ENCODE assay signal across 28 cellular contexts in the genomic region with DNA sequence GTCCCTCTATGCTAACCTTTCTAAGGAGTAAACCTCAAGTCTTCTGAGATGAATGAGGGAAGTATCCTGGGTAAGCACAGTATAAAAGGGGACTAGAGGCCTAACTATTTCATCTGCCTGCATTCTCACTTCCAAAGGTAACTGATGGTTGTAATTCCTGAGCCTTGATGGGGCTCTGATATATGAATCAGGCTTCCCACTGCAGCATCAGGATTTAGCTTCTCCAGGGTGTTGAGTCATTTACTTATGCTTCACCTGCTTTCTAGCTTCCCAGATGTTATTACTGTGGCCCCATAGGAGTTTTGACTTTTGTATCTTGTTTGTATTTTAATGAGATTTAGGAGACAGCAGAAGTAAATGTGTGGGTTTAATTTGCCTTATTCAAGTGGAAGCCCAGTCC.
DNase-seq lines count a peak whose midpoint lies in the region; ATAC-seq, FAIRE-seq and TF ChIP-seq lines count a peak whose summit lies in the region.
"Had no signal": no experiment of that assay in that cellular context is flagged by ENCODE, and none has a peak within 500 bp of the region (broad histone marks: within the 10 kb centered on the region; RNA-seq: fewer than 3 reads in every experiment).

No MANE protein-coding gene starts in this region.

- no peaks in the 10 kb centered on the region for H4K20me1 ChIP-seq in keratinocyte (ENCODE audit: control insufficient read depth, extremely low read depth, insufficient read depth, low read length)
- H4K20me1 ChIP-seq: BLaER1 had no signal

- H3K27ac ChIP-seq in keratinocyte (ENCODE audit: control insufficient read depth, insufficient read depth, low read length) (no peak overlapping the region), mesenchymal stem cell (ENCODE audit: low read length, poor library complexity, severe bottlenecking) (no peak overlapping the region), endodermal cell (ENCODE audit: low read depth, low read length) (no peak overlapping the region), aorta (ENCODE audit: low read depth in 1 of 2, low read length in 2 of 2) (no peak overlapping the region)
- H3K27ac ChIP-seq: BLaER1 had no signal

- no peaks in the 10 kb centered on the region for H3K27me3 ChIP-seq in keratinocyte (ENCODE audit: control insufficient read depth, extremely low read depth, insufficient read depth, low read length)
- H3K27me3 ChIP-seq in mesenchymal stem cell (ENCODE audit: control insufficient read depth in 1 of 2, insufficient read depth in 1 of 2, low read length in 2 of 2): no peaks in the 10 kb centered on the region
- no peaks in the 10 kb centered on the region for H3K27me3 ChIP-seq in endodermal cell (ENCODE audit: control insufficient read depth, insufficient read depth, low read length, poor library complexity, severe bottlenecking)
- peaks cover 0 to 1% of the 10 kb centered on the region in 2 donors for H3K27me3 ChIP-seq in aorta (ENCODE audit: control insufficient read depth in 1 of 2, insufficient read depth in 2 of 2, low read length in 1 of 2)
- H3K27me3 ChIP-seq: BE2C, BLaER1 had no signal

- dilution Hi-C loops in keratinocyte (cut with MboI; ENCODE audit: extremely low pct_ligation_motif_present, low sequenced_read_pairs): no loop called here

- no peak overlapping the region for H3K4me3 Mint-ChIP-seq in endodermal cell
- H3K4me3 Mint-ChIP-seq: CD14-positive monocyte; CD4-positive, alpha-beta memory T cell; CD4-positive, CD25-positive, alpha-beta regulatory T cell; CD8-positive, alpha-beta memory T cell had no signal

- H3K9me1 ChIP-seq in keratinocyte (ENCODE audit: control insufficient read depth, extremely low read depth, insufficient read depth, low read length): no peaks in the 10 kb centered on the region

- H4K8ac ChIP-seq in mesenchymal stem cell (ENCODE audit: low read length): no peak overlapping the region

- no peak overlapping the region for H2BK15ac ChIP-seq in mesenchymal stem cell (ENCODE audit: low read depth, poor library complexity, severe bottlenecking)

- no peaks in the 10 kb centered on the region for H3K36me3 Mint-ChIP-seq in endodermal cell (ENCODE audit: low read depth)
- H3K36me3 Mint-ChIP-seq: CD14-positive monocyte; CD4-positive, CD25-positive, alpha-beta regulatory T cell; CD8-positive, alpha-beta memory T cell had no signal

- H3K36me3 ChIP-seq in keratinocyte (ENCODE audit: control insufficient read depth in 2 of 2, extremely low read depth in 1 of 2, insufficient read depth in 2 of 2, low read length in 2 of 2) (no peaks in the 10 kb centered on the region), mesenchymal stem cell (ENCODE audit: control insufficient read depth in 1 of 2, insufficient read depth in 2 of 2, low read depth in 1 of 2, low read length in 2 of 2) (no peaks in the 10 kb centered on the region), endodermal cell (ENCODE audit: control insufficient read depth, insufficient read depth, low read length) (no peaks in the 10 kb centered on the region), aorta (ENCODE audit: control insufficient read depth in 1 of 2, insufficient read depth in 2 of 2, low read length in 1 of 2) (peaks cover 0 to 1% of the 10 kb centered on the region in 2 donors)
- H3K36me3 ChIP-seq: BE2C, BLaER1 had no signal

- no peak overlapping the region for H3K4me2 ChIP-seq in keratinocyte (ENCODE audit: control insufficient read depth, extremely low read depth, insufficient read depth, low read depth, low read length)
- H3K4me2 ChIP-seq in mesenchymal stem cell (ENCODE audit: low read length, poor library complexity, severe bottlenecking): no peak overlapping the region
- H3K4me2 ChIP-seq: BLaER1 had no signal

- no peak overlapping the region for H2BK12ac ChIP-seq in mesenchymal stem cell (ENCODE audit: low read length in 2 of 2)

- H3K18ac ChIP-seq in mesenchymal stem cell (ENCODE audit: low read depth in 1 of 2, low read length in 2 of 2): no peak overlapping the region

- peak overlapping the region; percentile 76 for H2AK5ac ChIP-seq in mesenchymal stem cell (ENCODE audit: low read length, severe bottlenecking)

- peak; percentile 43 for DNase-seq in epithelial cell of esophagus (ENCODE audit: low read depth)
- no peak for DNase-seq in keratinocyte (ENCODE audit: low read depth, low spot score)
- DNase-seq in mesenchymal stem cell: no peak
- DNase-seq in endodermal cell: no peak
- DNase-seq in aorta: no peak
- DNase-seq: 8988T; ACHN; BE2C; C1 segment of cervical spinal cord; CD4-positive, alpha-beta memory T cell; CD4-positive, CD25-positive, alpha-beta regulatory T cell; CD8-positive, alpha-beta memory T cell; COR-L47; DMS 273 treated with DMSO at 0.1 percent for 48 hours; DMS153; DMS53; DMS79; DND-41; EL; GDM1 had no signal

- H3K9me3 ChIP-seq in keratinocyte (ENCODE audit: control insufficient read depth, low read depth, low read length): no peaks in the 10 kb centered on the region
- peaks cover 17% of the 10 kb centered on the region for H3K9me3 ChIP-seq in mesenchymal stem cell (ENCODE audit: control insufficient read depth, low read length)
- H3K9me3 ChIP-seq in endodermal cell (ENCODE audit: control insufficient read depth, low read length): no peaks in the 10 kb centered on the region
- H3K9me3 ChIP-seq in aorta (ENCODE audit: control insufficient read depth, low read length): peaks cover 2% of the 10 kb centered on the region
- H3K9me3 ChIP-seq: BE2C, BLaER1 had no signal

- no peaks in the 10 kb centered on the region for H3K4me1 Mint-ChIP-seq in endodermal cell
- H3K4me1 Mint-ChIP-seq: CD14-positive monocyte; CD4-positive, alpha-beta memory T cell; CD4-positive, CD25-positive, alpha-beta regulatory T cell; CD8-positive, alpha-beta memory T cell had no signal

- TF ChIP-seq CTCF in epithelial cell of esophagus (IDR thresholded peaks at IDR 0.05; ENCODE audit: insufficient read depth, low read depth, low read length, missing control alignments) (no peak), keratinocyte (optimal IDR thresholded peaks at IDR 0.05 in 1 of 3, IDR thresholded peaks at IDR 0.05 in 1 of 3, conservative IDR thresholded peaks at IDR 0.05 in 1 of 3; ENCODE audit: extremely low read depth in 1 of 3, insufficient read depth in 2 of 3, low read length in 3 of 3) (no peak), endodermal cell (conservative IDR thresholded peaks at IDR 0.05) (no peak)

- no peak overlapping the region for H3K9ac ChIP-seq in keratinocyte (ENCODE audit: control insufficient read depth, extremely low read depth, insufficient read depth, low read length)
- H3K9ac ChIP-seq in mesenchymal stem cell (ENCODE audit: low read length): no peak overlapping the region
- H3K9ac ChIP-seq in endodermal cell (ENCODE audit: extremely low read depth, low read length, poor library complexity, severe bottlenecking): no peak overlapping the region
- H3K9ac ChIP-seq: BLaER1 had no signal

- H4K91ac ChIP-seq in mesenchymal stem cell (ENCODE audit: low read length): no peak overlapping the region

- no peaks in the 10 kb centered on the region for H3K79me1 ChIP-seq in mesenchymal stem cell (replicated peaks; ENCODE audit: low read length, poor library complexity, severe bottlenecking)

- peaks cover 22% of the 10 kb centered on the region for H3K4me1 ChIP-seq in keratinocyte (ENCODE audit: control insufficient read depth, extremely low read depth, insufficient read depth, low read length)
- H3K4me1 ChIP-seq in mesenchymal stem cell (ENCODE audit: control insufficient read depth, insufficient read depth, low read depth, low read length): no peaks in the 10 kb centered on the region
- no peaks in the 10 kb centered on the region for H3K4me1 ChIP-seq in endodermal cell (ENCODE audit: control insufficient read depth, insufficient read depth, low read length)
- H3K4me1 ChIP-seq in aorta (ENCODE audit: control insufficient read depth in 1 of 2, insufficient read depth in 2 of 2, low read length in 2 of 2): no peaks in the 10 kb centered on the region
- H3K4me1 ChIP-seq: BE2C, BLaER1 had no signal

- H3K4me3 ChIP-seq in epithelial cell of esophagus (ENCODE audit: low read length): no peak overlapping the region
- no peak overlapping the region for H3K4me3 ChIP-seq in keratinocyte (ENCODE audit: control insufficient read depth in 2 of 3, extremely low read depth in 1 of 3, insufficient read depth in 2 of 3, low read depth in 1 of 3, low read length in 3 of 3)
- H3K4me3 ChIP-seq in mesenchymal stem cell (ENCODE audit: insufficient read depth in 1 of 2, low read depth in 1 of 2, low read length in 2 of 2): no peak overlapping the region
- H3K4me3 ChIP-seq in endodermal cell (ENCODE audit: low read length): no peak overlapping the region
- no peak overlapping the region for H3K4me3 ChIP-seq in aorta (ENCODE audit: low read length in 2 of 2)
- H3K4me3 ChIP-seq: BLaER1, GM12878 had no signal

- no peak overlapping the region for H3K27ac Mint-ChIP-seq in endodermal cell
- H3K27ac Mint-ChIP-seq: CD14-positive monocyte; CD4-positive, alpha-beta memory T cell; CD4-positive, CD25-positive, alpha-beta regulatory T cell; CD8-positive, alpha-beta memory T cell had no signal

- H3K79me2 ChIP-seq in keratinocyte (ENCODE audit: control insufficient read depth, insufficient read depth, low read length): no peaks in the 10 kb centered on the region

- no peak overlapping the region for H3K14ac ChIP-seq in mesenchymal stem cell (ENCODE audit: low read length in 2 of 2)

- H2BK120ac ChIP-seq in mesenchymal stem cell (ENCODE audit: low read depth, low read length): no peak overlapping the region

- peaks cover 5% of the 10 kb centered on the region for H3K9me3 Mint-ChIP-seq in endodermal cell

- no peaks in the 10 kb centered on the region for H3K27me3 Mint-ChIP-seq in endodermal cell (ENCODE audit: insufficient read depth)

- H2BK5ac ChIP-seq in mesenchymal stem cell (ENCODE audit: low read depth, low read length, poor library complexity, severe bottlenecking): no peak overlapping the region

- H2AFZ ChIP-seq in keratinocyte (ENCODE audit: control insufficient read depth, low read length) (no peak overlapping the region), mesenchymal stem cell (ENCODE audit: low read depth, low read length) (no peak overlapping the region)

- no peak overlapping the region for H3K23ac ChIP-seq in mesenchymal stem cell (ENCODE audit: low read length in 2 of 2)

- H3K4ac ChIP-seq in mesenchymal stem cell (ENCODE audit: low read depth in 1 of 2, low read length in 2 of 2): no peak overlapping the region

- ATAC-seq in HG02970 (IDR thresholded peaks at IDR 0.05; ENCODE audit: low FRiP score, unreplicated experiment) (no peak), GM19452 (IDR thresholded peaks at IDR 0.05; ENCODE audit: unreplicated experiment) (no peak), aorta (ENCODE audit: low FRiP score) (no peak)
- ATAC-seq: GM12878 had no signal

- intact Hi-C loops in aorta (cut with DNase I): no loop called here

- FAIRE-seq in keratinocyte (lab: Jason Lieb, UNC): peak; percentile 13
- FAIRE-seq: A204.1, GM12878, GM12892, GM18507 had no signal
